In genomic region chr7:24576171-24577052, GRCh38 we compare ENCODE assay signal across 7 cellular contexts. TPM values are rescaled to one million over a fixed set of nuclear protein-coding genes. Genes with fewer than 3 reads are reported as not detected.
A peak's percentile ranks its signal among the peaks of the same experiment; 100 is the strongest.
DNase-seq lines count a peak whose midpoint lies in the region; ATAC-seq and TF ChIP-seq lines count a peak whose summit lies in the region.

No MANE protein-coding gene starts in this region.

- CTCF ChIA-PET in RWPE1 (lab: Yijun Ruan, JAX), result interaction anchor here (0.6 to 1.6 kb wide), 11 partner anchors 9 to 1080 kb away, joined by 3 to 8 read pairs (median 3); no protein-coding TSS in a partner anchor

- H3K36me3 Mint-ChIP-seq in endodermal cell (ENCODE audit: low read depth), result no peaks in the 10 kb centered on the region
- H3K36me3 Mint-ChIP-seq in natural killer cell, result no peaks in the 10 kb centered on the region
- H3K36me3 Mint-ChIP-seq in activated naive CD4-positive, alpha-beta T cell treated with anti-CD3 and anti-CD28 coated beads, Interleukin-2, amount 50 U/mL, for 72 hours, result peaks cover 5 to 6% of the 10 kb centered on the region in 2 donors

- H3K27me3 Mint-ChIP-seq in endodermal cell (ENCODE audit: insufficient read depth), result peaks cover 14% of the 10 kb centered on the region
- H3K27me3 Mint-ChIP-seq in natural killer cell (ENCODE audit: low read depth in 2 of 2), result peaks cover 0 to 8% of the 10 kb centered on the region in 2 donors

- H3K4me3 ChIP-seq in endodermal cell (ENCODE audit: low read length), result peak overlapping the region; percentile 98

- H3K9ac ChIP-seq in endodermal cell (ENCODE audit: extremely low read depth, low read length, poor library complexity, severe bottlenecking), result no peak overlapping the region

- no peak overlapping the region for H3K27ac ChIP-seq in RWPE1
- H3K27ac ChIP-seq in endodermal cell (ENCODE audit: low read depth, low read length), result no peak overlapping the region

- H3K4me1 Mint-ChIP-seq in endodermal cell, result peaks cover 24% of the 10 kb centered on the region
- peaks cover 26 to 29% of the 10 kb centered on the region in 2 donors for H3K4me1 Mint-ChIP-seq in natural killer cell

- TF ChIP-seq CTCF in LNCAP (IDR thresholded peaks at IDR 0.05), result peak; percentile 75
- TF ChIP-seq CTCF in RWPE1 (conservative IDR thresholded peaks at IDR 0.05; ENCODE audit: low read depth), result peak; percentile 88
- peak; percentile 84 for TF ChIP-seq CTCF in endodermal cell (conservative IDR thresholded peaks at IDR 0.05)
- peak; percentile 65 for TF ChIP-seq CTCF in natural killer cell (IDR thresholded peaks at IDR 0.05)

- POLR2A ChIA-PET in RWPE1 (lab: Yijun Ruan, JAX; ENCODE audit: low non-redundant PET), result no interaction called here

- H3K4me3 Mint-ChIP-seq in endodermal cell (no peak overlapping the region), natural killer cell (peak overlapping the region; percentile 67)

- intact Hi-C loops in natural killer cell (cut with micrococcal nuclease), result no loop called here

- no peaks in the 10 kb centered on the region for H3K36me3 ChIP-seq in endodermal cell (ENCODE audit: control insufficient read depth, insufficient read depth, low read length)

- peaks cover 7% of the 10 kb centered on the region for H3K4me1 ChIP-seq in endodermal cell (ENCODE audit: control insufficient read depth, insufficient read depth, low read length)

- no peaks in the 10 kb centered on the region for H3K9me3 ChIP-seq in endodermal cell (ENCODE audit: control insufficient read depth, low read length)

- peak; percentile 29 for ATAC-seq in GM21619 (IDR thresholded peaks at IDR 0.05; ENCODE audit: unreplicated experiment)
- ATAC-seq in natural killer cell, result no peak
- ATAC-seq in activated naive CD4-positive, alpha-beta T cell treated with anti-CD3 and anti-CD28 coated beads, Interleukin-2, amount 50 U/mL, for 72 hours, result no peak

- H3K27ac Mint-ChIP-seq in endodermal cell (no peak overlapping the region), natural killer cell (no peak overlapping the region)
- H3K27ac Mint-ChIP-seq in activated naive CD4-positive, alpha-beta T cell treated with anti-CD3 and anti-CD28 coated beads, Interleukin-2, amount 50 U/mL, for 72 hours, result no peak overlapping the region

- 82% methylated on average over 2 of the region's 2 CpGs; no CpG with 5 or more reads in 1 of the 2 experiments for WGBS in endodermal cell (ENCODE audit: insufficient coverage in 1 of 2, insufficient read length in 1 of 2), 2 experiments

- H3K9me3 Mint-ChIP-seq in endodermal cell (no peaks in the 10 kb centered on the region), natural killer cell (no peaks in the 10 kb centered on the region)
- H3K9me3 Mint-ChIP-seq in activated naive CD4-positive, alpha-beta T cell treated with anti-CD3 and anti-CD28 coated beads, Interleukin-2, amount 50 U/mL, for 72 hours, result no peaks in the 10 kb centered on the region

- DNase-seq in ELR (ENCODE audit: low read depth) (peak; percentile 83), RWPE1 (ENCODE audit: low spot score) (peak; percentile 72), endodermal cell (peak; percentile 59), natural killer cell (no peak)
- no peak for DNase-seq in activated naive CD4-positive, alpha-beta T cell treated with anti-CD3 and anti-CD28 coated beads, Interleukin-2, amount 50 U/mL, for 72 hours (ENCODE audit: low spot score in 2 of 2)

- H3K27me3 ChIP-seq in endodermal cell (ENCODE audit: control insufficient read depth, insufficient read depth, low read length, poor library complexity, severe bottlenecking), result peaks cover 12% of the 10 kb centered on the region

RNA-seq across cellular contexts. Expression of gene PALS2, which starts 3.2 kb away (rescaled TPM):
- total RNA-seq in endodermal cell, result 10 to 100 TPM; 45.0 to 46.1 TPM
- 22.3 TPM for polyA plus RNA-seq in endodermal cell (2013, experiment 1 of 2)
- 20.5 TPM for polyA plus RNA-seq in endodermal cell (2013, experiment 2 of 2)
- total RNA-seq in natural killer cell, result 10 to 100 TPM; 15.2 to 16.3 (median 15.4) TPM
- 10 to 100 TPM; 23.2 to 25.7 TPM for total RNA-seq in activated naive CD4-positive, alpha-beta T cell treated with anti-CD3 and anti-CD28 coated beads, Interleukin-2, amount 50 U/mL, for 72 hours

Comparison
In these comparisons a context has a peak if more than half of its experiments do, and no peak if none do; other contexts are left out.
1. DNase-seq: peak in ELR (single experiment), RWPE1 (single experiment) and endodermal cell (single experiment); none in natural killer cell (single experiment) and activated naive CD4-positive, alpha-beta T cell treated with anti-CD3 and anti-CD28 coated beads, Interleukin-2, amount 50 U/mL, for 72 hours (0 of 2).
2. Peak in every context shown above with its lines, with median percentiles within 50 percentile points of each other: CTCF ChIP-seq.